In genomic region chr2:197059498-197059897, GRCh38 we compare ENCODE assay signal across 12 cellular contexts.
"Had no signal": no experiment of that assay in that cellular context is flagged by ENCODE, and none has a peak within 500 bp of the region (broad histone marks: within the 10 kb centered on the region; RNA-seq: fewer than 3 reads in every experiment).

No MANE protein-coding gene starts in this region.

- DNase-seq: activated gamma-delta T cell treated with Interleukin-2 at 50 U/mL for 16 hours; activated T-cell treated with anti-CD3 and anti-CD28 coated beads, Interleukin-2, amount 50 U/mL, for 4 hours; amygdala; brain microvascular endothelial cell; dermis blood vessel endothelial cell; left ventricle myocardium inferior; mesenchymal stem cell; pancreas; stimulated activated CD4-positive, alpha-beta T cell treated with anti-CD3 and anti-CD28 coated beads, Interleukin-15, amount 100 ng/mL, for 24 hours; stimulated activated CD4-positive, alpha-beta T cell treated with anti-CD3 and anti-CD28 coated beads, Interleukin-4, amount 100 ng/mL, for 24 hours; T-helper 9 cell had no signal

- H3K36me3 ChIP-seq: brain microvascular endothelial cell had no signal

- H3K9me3 ChIP-seq: pancreas had no signal

- ATAC-seq: activated T-cell treated with anti-CD3 and anti-CD28 coated beads, Interleukin-2, amount 50 U/mL, for 4 hours; gastroesophageal sphincter; pancreas had no signal

- H3K4me3 Mint-ChIP-seq: activated T-cell treated with anti-CD3 and anti-CD28 coated beads, Interleukin-2, amount 50 U/mL, for 4 hours had no signal

- H3K4me1 ChIP-seq: gastroesophageal sphincter, left ventricle myocardium inferior, pancreas had no signal

- H3K27me3 ChIP-seq: brain microvascular endothelial cell, gastroesophageal sphincter, pancreas had no signal

- H3K27ac ChIP-seq: brain microvascular endothelial cell, gastroesophageal sphincter, left ventricle myocardium inferior, pancreas had no signal

- H3K4me3 ChIP-seq: gastroesophageal sphincter, left ventricle myocardium inferior, pancreas had no signal
